Comparison of ENCODE assay signal across 25 cellular contexts in the genomic region with DNA sequence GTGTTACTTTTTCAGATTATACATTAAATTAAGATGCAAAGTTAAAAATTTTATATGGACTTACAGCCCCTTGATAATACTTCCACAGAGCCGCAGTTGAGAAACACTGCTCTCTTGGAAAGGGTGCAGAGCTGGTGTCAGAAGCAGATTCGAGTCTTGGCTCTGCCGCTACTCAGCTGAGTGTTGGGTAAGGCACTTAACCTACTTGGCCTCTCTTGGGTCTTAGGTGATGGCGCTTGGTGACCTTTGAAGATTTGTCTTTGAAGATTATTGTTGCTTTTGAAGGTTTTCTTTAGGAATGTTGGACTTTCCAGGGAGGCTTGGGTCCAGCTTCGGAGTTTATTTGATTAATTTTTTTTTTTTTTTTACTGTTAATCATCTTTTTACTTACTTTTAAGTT.
"Had no signal": no experiment of that assay in that cellular context is flagged by ENCODE, and none has a peak within 500 bp of the region (broad histone marks: within the 10 kb centered on the region; RNA-seq: fewer than 3 reads in every experiment).

No MANE protein-coding gene starts in this region.

- H3K4me3 Mint-ChIP-seq: activated CD4-positive, alpha-beta memory T cell treated with anti-CD3 and anti-CD28 coated beads for 36 hours; activated CD4-positive, alpha-beta T cell treated with anti-CD3 and anti-CD28 coated beads, Interleukin-2, amount 10 ng/mL, durations not matched to agents 7 days and 5 days; activated naive CD8-positive, alpha-beta T cell treated with anti-CD3 and anti-CD28 coated beads, Interleukin-2, amount 50 U/mL, for 24 hours; activated T-cell treated with anti-CD3 and anti-CD28 coated beads, Interleukin-2, amount 50 U/mL, for 4 hours; T-cell had no signal

- H3K4me1 Mint-ChIP-seq: activated CD4-positive, alpha-beta T cell treated with anti-CD3 and anti-CD28 coated beads, Interleukin-2, amount 10 ng/mL, durations not matched to agents 7 days and 5 days had no signal

- ATAC-seq: activated naive CD4-positive, alpha-beta T cell treated with anti-CD3 and anti-CD28 coated beads, Interleukin-2, amount 50 U/mL, for 72 hours; activated naive CD8-positive, alpha-beta T cell treated with anti-CD3 and anti-CD28 coated beads, Interleukin-2, amount 50 U/mL, for 24 hours; activated T-cell treated with anti-CD3 and anti-CD28 coated beads, Interleukin-2, amount 50 U/mL, for 4 hours; body of pancreas; PC-3; T-cell had no signal

- H3K27me3 ChIP-seq: ascending aorta, body of pancreas had no signal

- H3K4me3 ChIP-seq: ascending aorta, body of pancreas, SK-N-MC had no signal

- H3K9me3 ChIP-seq: ascending aorta, body of pancreas had no signal

- H3K27ac ChIP-seq: ascending aorta, body of pancreas, SK-N-MC had no signal

- DNase-seq: activated CD4-positive, alpha-beta memory T cell treated with anti-CD3 and anti-CD28 coated beads for 36 hours; activated CD4-positive, alpha-beta T cell treated with anti-CD3 and anti-CD28 coated beads, Interleukin-2, amount 10 ng/mL, durations not matched to agents 7 days and 5 days; activated CD4-positive, CD25-positive, alpha-beta regulatory T cell; activated CD8-positive, alpha-beta memory T cell treated with anti-CD3 and anti-CD28 coated beads for 24 hours; activated effector memory CD4-positive, alpha-beta T cell treated with anti-CD3 and anti-CD28 coated beads, Interleukin-2, amount 50 U/mL, for 16 hours; activated naive CD4-positive, alpha-beta T cell treated with Interleukin-2 at 50 U/mL for 16 hours; activated naive CD8-positive, alpha-beta T cell treated with anti-CD3 and anti-CD28 coated beads, Interleukin-2, amount 50 U/mL, for 24 hours; activated T-cell treated with anti-CD3 and anti-CD28 coated beads, Interleukin-2, amount 50 U/mL, for 4 hours; amniotic stem cell; body of pancreas; MM.1S; NCI-H1048; NCI-H146; NCI-H187 treated with DMSO at 0.1 percent for 48 hours; NCI-H345; NCI-H69; PC-3; T-cell; T-helper 2 cell; T1000 had no signal

- H3K27me3 Mint-ChIP-seq: activated CD4-positive, alpha-beta memory T cell treated with anti-CD3 and anti-CD28 coated beads for 36 hours; activated CD4-positive, alpha-beta T cell treated with anti-CD3 and anti-CD28 coated beads, Interleukin-2, amount 10 ng/mL, durations not matched to agents 7 days and 5 days; activated naive CD8-positive, alpha-beta T cell treated with anti-CD3 and anti-CD28 coated beads, Interleukin-2, amount 50 U/mL, for 24 hours; T-cell had no signal

- FAIRE-seq: bronchial epithelial cell, TTC549 had no signal

- H3K27ac Mint-ChIP-seq: activated CD4-positive, alpha-beta memory T cell treated with anti-CD3 and anti-CD28 coated beads for 36 hours; activated CD4-positive, alpha-beta T cell treated with anti-CD3 and anti-CD28 coated beads, Interleukin-2, amount 10 ng/mL, durations not matched to agents 7 days and 5 days; activated naive CD4-positive, alpha-beta T cell treated with anti-CD3 and anti-CD28 coated beads, Interleukin-2, amount 50 U/mL, for 72 hours; activated naive CD8-positive, alpha-beta T cell treated with anti-CD3 and anti-CD28 coated beads, Interleukin-2, amount 50 U/mL, for 24 hours; T-cell had no signal

- H3K9me3 Mint-ChIP-seq: activated CD4-positive, alpha-beta memory T cell treated with anti-CD3 and anti-CD28 coated beads for 36 hours; activated CD4-positive, alpha-beta T cell treated with anti-CD3 and anti-CD28 coated beads, Interleukin-2, amount 10 ng/mL, durations not matched to agents 7 days and 5 days; activated naive CD4-positive, alpha-beta T cell treated with anti-CD3 and anti-CD28 coated beads, Interleukin-2, amount 50 U/mL, for 72 hours; activated naive CD8-positive, alpha-beta T cell treated with anti-CD3 and anti-CD28 coated beads, Interleukin-2, amount 50 U/mL, for 24 hours; activated T-cell treated with anti-CD3 and anti-CD28 coated beads, Interleukin-2, amount 50 U/mL, for 4 hours; T-cell had no signal
